8 cellular contexts compared by ENCODE assay signal in the genomic region with DNA sequence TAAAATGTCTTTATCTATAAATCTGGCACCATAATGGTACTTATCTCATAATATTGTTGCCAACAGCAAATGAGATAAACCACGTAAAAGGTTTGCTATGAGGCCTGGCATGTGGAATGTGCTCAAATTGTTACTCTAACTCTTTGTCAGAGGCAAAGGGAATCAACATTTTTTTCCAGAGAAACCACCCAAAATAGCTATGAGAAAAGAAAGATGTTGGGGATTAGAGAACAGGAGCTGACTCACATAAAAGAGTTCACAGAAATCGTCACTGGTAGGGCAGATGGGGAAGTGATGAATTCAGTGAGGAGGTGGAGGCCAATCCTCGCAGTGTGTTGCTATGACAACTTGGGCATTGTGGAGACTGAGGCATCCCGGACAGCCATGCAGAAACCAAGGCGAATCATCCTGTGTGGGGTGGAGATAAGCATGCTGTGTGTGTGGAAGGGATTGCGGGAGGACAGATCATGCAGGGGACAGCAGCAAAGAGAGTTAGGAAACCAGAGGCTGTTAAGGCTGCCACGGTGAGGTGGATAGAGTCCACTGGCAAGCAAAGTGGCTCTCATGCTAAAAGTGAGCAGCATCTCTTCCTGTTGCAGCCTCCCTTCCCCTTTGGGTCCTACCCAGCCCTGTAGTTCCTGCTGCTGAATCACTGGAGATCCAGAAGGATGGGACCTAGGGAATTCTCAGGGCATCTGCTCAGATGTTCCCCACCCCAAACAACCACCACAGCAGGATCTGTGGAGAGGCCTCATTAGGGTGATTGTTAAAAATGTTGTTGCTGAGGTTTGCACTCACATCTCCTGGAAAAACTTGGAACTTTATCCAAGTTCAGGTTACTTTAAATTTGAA.
DNase-seq lines count a peak whose midpoint lies in the region; ATAC-seq lines count a peak whose summit lies in the region.

No MANE protein-coding gene starts in this region.

- POLR2A ChIA-PET in naive thymus-derived CD8-positive, alpha-beta T cell (lab: Charles Lee) = interaction anchor here (0.8 to 4.4 kb wide), 3 partner anchors 15 to 204 kb away, joined by 3 to 23 read pairs (median 3); no protein-coding TSS in a partner anchor

- no peaks in the 10 kb centered on the region for H3K27me3 Mint-ChIP-seq in naive thymus-derived CD8-positive, alpha-beta T cell

- in situ Hi-C loops in KBM-7 (cut with MboI; ENCODE audit: low pct_unique_long_range_greater_than_20kb, low sequenced_read_pairs) = no loop called here

- peak overlapping the region in 9 of 10 donors; percentile 20 to 71 (median 56) for H3K4me3 Mint-ChIP-seq in naive thymus-derived CD8-positive, alpha-beta T cell

- peak; percentile 61 for DNase-seq in KBM-7
- peak; percentile 47 to 82 for DNase-seq in activated CD4-positive, alpha-beta T cell treated with anti-CD3 and anti-CD28 coated beads, Interleukin-2, amount 50 U/mL, for 24 hours (ENCODE audit: low read depth in 1 of 2, low spot score in 1 of 2)
- DNase-seq in dermis blood vessel endothelial cell = peak; percentile 95
- peak in 6 of 10 donors; percentile 25 to 76 (median 28) for DNase-seq in naive thymus-derived CD8-positive, alpha-beta T cell
- DNase-seq in stimulated activated naive CD4-positive, alpha-beta T cell treated with Interleukin-2 at 50 U/mL for 16 hours (lab: John Stamatoyannopoulos, UW) = peak; percentile 74
- DNase-seq in NCI-H774 (lab: John Stamatoyannopoulos, UW) = no peak

- H3K9me3 Mint-ChIP-seq in naive thymus-derived CD8-positive, alpha-beta T cell = peaks cover 0 to 1% (median 0%) of the 10 kb centered on the region in 9 donors

- H3K27ac Mint-ChIP-seq in naive thymus-derived CD8-positive, alpha-beta T cell = peak overlapping the region; percentile 87 to 98 (median 96)

- H3K4me1 Mint-ChIP-seq in naive thymus-derived CD8-positive, alpha-beta T cell = peaks cover 15 to 82% (median 71%) of the 10 kb centered on the region in 4 donors

- ATAC-seq in naive thymus-derived CD8-positive, alpha-beta T cell = peak in 1 of 2 donors; percentile 3
- ATAC-seq in HG02973 (IDR thresholded peaks at IDR 0.05; ENCODE audit: unreplicated experiment) (no peak), HG03196 (IDR thresholded peaks at IDR 0.05; ENCODE audit: unreplicated experiment) (no peak)

- H3K36me3 Mint-ChIP-seq in naive thymus-derived CD8-positive, alpha-beta T cell = no peaks in the 10 kb centered on the region
